ENCODE assay signal across 1 cellular context in the genomic region with DNA sequence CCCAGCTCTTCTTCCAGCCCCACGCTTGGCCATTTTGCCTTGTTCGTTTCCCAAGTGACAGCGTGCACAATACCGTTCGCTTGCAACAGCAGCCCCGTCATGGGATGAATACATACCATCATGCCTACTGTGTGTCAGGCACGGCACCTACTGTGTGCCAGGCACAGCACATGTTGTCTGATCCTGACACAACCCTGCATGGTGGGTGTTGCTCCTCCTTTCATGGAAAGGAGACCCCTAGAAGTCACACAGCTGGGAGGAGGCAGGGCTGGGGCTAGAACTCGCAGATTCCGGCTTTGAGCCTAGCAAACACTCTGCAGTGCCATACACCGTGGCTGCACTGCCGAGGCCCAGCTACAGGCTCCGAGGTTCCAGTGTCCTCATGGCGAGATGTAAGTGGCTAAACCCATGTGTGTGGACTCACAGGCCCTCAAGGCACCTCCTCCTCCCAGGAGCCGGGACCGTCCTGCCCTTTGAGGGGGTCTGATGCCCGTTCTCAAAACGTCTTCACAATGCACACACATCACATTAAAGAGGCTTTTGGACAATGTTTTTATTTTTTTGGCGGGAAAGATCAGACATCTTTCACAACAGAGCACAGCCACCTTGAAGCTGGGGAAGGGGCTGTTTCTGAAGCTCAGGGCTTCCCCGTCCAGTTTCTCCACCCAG.
TF ChIP-seq lines count a peak whose summit lies in the region.

No MANE protein-coding gene starts in this region.

TF ChIP-seq in HepG2, 621 proteins besides CTCF, POLR2A, EP300 and RAD21 (continued from another document and continues in another):
- TF ChIP-seq PAWR (CRISPR knock-in tag; IDR thresholded peaks at IDR 0.05; ENCODE audit: borderline replicate concordance) (no peak), NR3C1 (CRISPR knock-in tag; IDR thresholded peaks at IDR 0.05) (no peak), ASH2L (IDR thresholded peaks at IDR 0.05; ENCODE audit: insufficient read length, low read depth, low read length) (no peak), ZNF556 (CRISPR knock-in tag; IDR thresholded peaks at IDR 0.05; ENCODE audit: borderline replicate concordance) (peak; percentile 84; the same call in 1 of the 2 replicates), NBN (conservative IDR thresholded peaks at IDR 0.05) (no peak), ZNF530 (CRISPR knock-in tag; IDR thresholded peaks at IDR 0.05; ENCODE audit: low read depth) (no peak), ZNF768 (CRISPR knock-in tag; IDR thresholded peaks at IDR 0.05) (peak; percentile 77; the same call in 1 of the 2 replicates), RARG (CRISPR knock-in tag; IDR thresholded peaks at IDR 0.05; ENCODE audit: low read depth) (no peak), ZKSCAN1 (IDR thresholded peaks at IDR 0.05; ENCODE audit: low read length) (peak; percentile 100), BORCS8-MEF2B (CRISPR knock-in tag; IDR thresholded peaks at IDR 0.05) (peak; percentile 94), KLF16 (CRISPR knock-in tag; IDR thresholded peaks at IDR 0.05) (peak in 1 of 2 experiments; percentile 63; a peak in 1 of 4 replicates), YEATS2 (CRISPR knock-in tag; IDR thresholded peaks at IDR 0.05; ENCODE audit: borderline replicate concordance) (0 out of 2 replicates have a peak, but pooled peaks have one; percentile 6), SCMH1 (CRISPR knock-in tag; IDR thresholded peaks at IDR 0.05; ENCODE audit: borderline replicate concordance) (no peak), FLYWCH1 (CRISPR knock-in tag; IDR thresholded peaks at IDR 0.05) (no peak), SOX13 (IDR thresholded peaks at IDR 0.05) (peak; percentile 4; the same call in 1 of the 2 replicates), SOX13 (CRISPR knock-in tag; conservative IDR thresholded peaks at IDR 0.05 in 1 of 2, IDR thresholded peaks at IDR 0.05 in 1 of 2) (no peak; a peak in 1 of 4 replicates), HIVEP1 (CRISPR knock-in tag; IDR thresholded peaks at IDR 0.05) (peak; percentile 65; the same call in 1 of the 2 replicates), HNRNPL (IDR thresholded peaks at IDR 0.05; ENCODE audit: low read depth, low read length) (0 out of 2 replicates have a peak, but pooled peaks have one; percentile 49), ZNF619 (CRISPR knock-in tag; IDR thresholded peaks at IDR 0.05) (peak; percentile 74; the same call in 1 of the 2 replicates), PHB2 (IDR thresholded peaks at IDR 0.05; ENCODE audit: partially characterized antibody) (no peak), ZNF253 (CRISPR knock-in tag; IDR thresholded peaks at IDR 0.05; ENCODE audit: borderline replicate concordance) (no peak), HMGA1 (CRISPR knock-in tag; conservative IDR thresholded peaks at IDR 0.05) (no peak), ESRRA (CRISPR knock-in tag; IDR thresholded peaks at IDR 0.05; ENCODE audit: low read depth) (no peak), ATAD3A (CRISPR knock-in tag; IDR thresholded peaks at IDR 0.05) (no peak), ZNF552 (CRISPR knock-in tag; IDR thresholded peaks at IDR 0.05; ENCODE audit: borderline replicate concordance) (no peak), SALL2 (CRISPR knock-in tag; IDR thresholded peaks at IDR 0.05) (0 out of 2 replicates have a peak, but pooled peaks have one; percentile 13), ZSCAN20 (CRISPR knock-in tag; IDR thresholded peaks at IDR 0.05; ENCODE audit: borderline replicate concordance) (no peak), ZNF225 (CRISPR knock-in tag; IDR thresholded peaks at IDR 0.05) (peak; percentile 93; the same call in 1 of the 2 replicates), WIZ (CRISPR knock-in tag; IDR thresholded peaks at IDR 0.05) (peak; percentile 30; the same call in 1 of the 2 replicates), SYNCRIP (IDR thresholded peaks at IDR 0.05; ENCODE audit: insufficient read depth, low read depth, low read length) (no peak), TCF7L2 (IDR thresholded peaks at IDR 0.05; ENCODE audit: low read depth, low read length) (no peak), SRY (CRISPR knock-in tag; IDR thresholded peaks at IDR 0.05) (0 out of 2 replicates have a peak, but pooled peaks have one; percentile 40)
- TF ChIP-seq, protein P1, sequence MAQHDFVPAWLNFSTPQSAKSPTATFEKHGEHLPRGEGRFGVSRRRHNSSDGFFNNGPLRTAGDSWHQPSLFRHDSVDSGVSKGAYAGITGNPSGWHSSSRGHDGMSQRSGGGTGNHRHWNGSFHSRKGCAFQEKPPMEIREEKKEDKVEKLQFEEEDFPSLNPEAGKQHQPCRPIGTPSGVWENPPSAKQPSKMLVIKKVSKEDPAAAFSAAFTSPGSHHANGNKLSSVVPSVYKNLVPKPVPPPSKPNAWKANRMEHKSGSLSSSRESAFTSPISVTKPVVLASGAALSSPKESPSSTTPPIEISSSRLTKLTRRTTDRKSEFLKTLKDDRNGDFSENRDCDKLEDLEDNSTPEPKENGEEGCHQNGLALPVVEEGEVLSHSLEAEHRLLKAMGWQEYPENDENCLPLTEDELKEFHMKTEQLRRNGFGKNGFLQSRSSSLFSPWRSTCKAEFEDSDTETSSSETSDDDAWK (CRISPR knock-in tag; IDR thresholded peaks at IDR 0.05): no peak
- TF ChIP-seq, protein P2, sequence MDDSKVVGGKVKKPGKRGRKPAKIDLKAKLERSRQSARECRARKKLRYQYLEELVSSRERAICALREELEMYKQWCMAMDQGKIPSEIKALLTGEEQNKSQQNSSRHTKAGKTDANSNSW (CRISPR knock-in tag; IDR thresholded peaks at IDR 0.05; ENCODE audit: borderline replicate concordance): no peak
- TF ChIP-seq, protein P3, sequence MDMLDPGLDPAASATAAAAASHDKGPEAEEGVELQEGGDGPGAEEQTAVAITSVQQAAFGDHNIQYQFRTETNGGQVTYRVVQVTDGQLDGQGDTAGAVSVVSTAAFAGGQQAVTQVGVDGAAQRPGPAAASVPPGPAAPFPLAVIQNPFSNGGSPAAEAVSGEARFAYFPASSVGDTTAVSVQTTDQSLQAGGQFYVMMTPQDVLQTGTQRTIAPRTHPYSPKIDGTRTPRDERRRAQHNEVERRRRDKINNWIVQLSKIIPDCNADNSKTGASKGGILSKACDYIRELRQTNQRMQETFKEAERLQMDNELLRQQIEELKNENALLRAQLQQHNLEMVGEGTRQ (IDR thresholded peaks at IDR 0.05; ENCODE audit: low read depth, low read length): no peak
- TF ChIP-seq, protein P3 (CRISPR knock-in tag; IDR thresholded peaks at IDR 0.05; ENCODE audit: borderline replicate concordance): no peak
- TF ChIP-seq, protein P4, sequence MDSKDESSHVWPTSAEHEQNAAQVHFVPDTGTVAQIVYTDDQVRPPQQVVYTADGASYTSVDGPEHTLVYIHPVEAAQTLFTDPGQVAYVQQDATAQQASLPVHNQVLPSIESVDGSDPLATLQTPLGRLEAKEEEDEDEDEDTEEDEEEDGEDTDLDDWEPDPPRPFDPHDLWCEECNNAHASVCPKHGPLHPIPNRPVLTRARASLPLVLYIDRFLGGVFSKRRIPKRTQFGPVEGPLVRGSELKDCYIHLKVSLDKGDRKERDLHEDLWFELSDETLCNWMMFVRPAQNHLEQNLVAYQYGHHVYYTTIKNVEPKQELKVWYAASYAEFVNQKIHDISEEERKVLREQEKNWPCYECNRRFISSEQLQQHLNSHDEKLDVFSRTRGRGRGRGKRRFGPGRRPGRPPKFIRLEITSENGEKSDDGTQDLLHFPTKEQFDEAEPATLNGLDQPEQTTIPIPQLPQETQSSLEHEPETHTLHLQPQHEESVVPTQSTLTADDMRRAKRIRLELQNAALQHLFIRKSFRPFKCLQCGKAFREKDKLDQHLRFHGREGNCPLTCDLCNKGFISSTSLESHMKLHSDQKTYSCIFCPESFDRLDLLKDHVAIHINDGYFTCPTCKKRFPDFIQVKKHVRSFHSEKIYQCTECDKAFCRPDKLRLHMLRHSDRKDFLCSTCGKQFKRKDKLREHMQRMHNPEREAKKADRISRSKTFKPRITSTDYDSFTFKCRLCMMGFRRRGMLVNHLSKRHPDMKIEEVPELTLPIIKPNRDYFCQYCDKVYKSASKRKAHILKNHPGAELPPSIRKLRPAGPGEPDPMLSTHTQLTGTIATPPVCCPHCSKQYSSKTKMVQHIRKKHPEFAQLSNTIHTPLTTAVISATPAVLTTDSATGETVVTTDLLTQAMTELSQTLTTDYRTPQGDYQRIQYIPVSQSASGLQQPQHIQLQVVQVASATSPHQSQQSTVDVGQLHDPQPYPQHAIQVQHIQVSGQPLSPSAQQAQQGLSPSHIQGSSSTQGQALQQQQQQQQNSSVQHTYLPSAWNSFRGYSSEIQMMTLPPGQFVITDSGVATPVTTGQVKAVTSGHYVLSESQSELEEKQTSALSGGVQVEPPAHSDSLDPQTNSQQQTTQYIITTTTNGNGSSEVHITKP (CRISPR knock-in tag; IDR thresholded peaks at IDR 0.05; ENCODE audit: low read depth): no peak
- TF ChIP-seq, protein P5, sequence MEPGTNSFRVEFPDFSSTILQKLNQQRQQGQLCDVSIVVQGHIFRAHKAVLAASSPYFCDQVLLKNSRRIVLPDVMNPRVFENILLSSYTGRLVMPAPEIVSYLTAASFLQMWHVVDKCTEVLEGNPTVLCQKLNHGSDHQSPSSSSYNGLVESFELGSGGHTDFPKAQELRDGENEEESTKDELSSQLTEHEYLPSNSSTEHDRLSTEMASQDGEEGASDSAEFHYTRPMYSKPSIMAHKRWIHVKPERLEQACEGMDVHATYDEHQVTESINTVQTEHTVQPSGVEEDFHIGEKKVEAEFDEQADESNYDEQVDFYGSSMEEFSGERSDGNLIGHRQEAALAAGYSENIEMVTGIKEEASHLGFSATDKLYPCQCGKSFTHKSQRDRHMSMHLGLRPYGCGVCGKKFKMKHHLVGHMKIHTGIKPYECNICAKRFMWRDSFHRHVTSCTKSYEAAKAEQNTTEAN (CRISPR knock-in tag; conservative IDR thresholded peaks at IDR 0.05): no peak
- TF ChIP-seq, protein P6, sequence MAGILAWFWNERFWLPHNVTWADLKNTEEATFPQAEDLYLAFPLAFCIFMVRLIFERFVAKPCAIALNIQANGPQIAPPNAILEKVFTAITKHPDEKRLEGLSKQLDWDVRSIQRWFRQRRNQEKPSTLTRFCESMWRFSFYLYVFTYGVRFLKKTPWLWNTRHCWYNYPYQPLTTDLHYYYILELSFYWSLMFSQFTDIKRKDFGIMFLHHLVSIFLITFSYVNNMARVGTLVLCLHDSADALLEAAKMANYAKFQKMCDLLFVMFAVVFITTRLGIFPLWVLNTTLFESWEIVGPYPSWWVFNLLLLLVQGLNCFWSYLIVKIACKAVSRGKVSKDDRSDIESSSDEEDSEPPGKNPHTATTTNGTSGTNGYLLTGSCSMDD (CRISPR knock-in tag; IDR thresholded peaks at IDR 0.05): no peak
- TF ChIP-seq, protein P7, sequence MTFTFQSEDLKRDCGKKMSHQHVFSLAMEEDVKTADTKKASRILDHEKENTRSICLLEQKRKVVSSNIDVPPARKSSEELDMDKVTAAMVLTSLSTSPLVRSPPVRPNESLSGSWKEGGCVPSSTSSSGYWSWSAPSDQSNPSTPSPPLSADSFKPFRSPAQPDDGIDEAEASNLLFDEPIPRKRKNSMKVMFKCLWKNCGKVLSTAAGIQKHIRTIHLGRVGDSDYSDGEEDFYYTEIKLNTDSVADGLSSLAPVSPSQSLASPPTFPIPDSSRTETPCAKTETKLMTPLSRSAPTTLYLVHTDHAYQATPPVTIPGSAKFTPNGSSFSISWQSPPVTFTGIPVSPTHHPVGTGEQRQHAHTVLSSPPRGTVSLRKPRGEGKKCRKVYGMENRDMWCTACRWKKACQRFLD (CRISPR knock-in tag; IDR thresholded peaks at IDR 0.05; ENCODE audit: borderline replicate concordance): no peak
- TF ChIP-seq, protein P8, sequence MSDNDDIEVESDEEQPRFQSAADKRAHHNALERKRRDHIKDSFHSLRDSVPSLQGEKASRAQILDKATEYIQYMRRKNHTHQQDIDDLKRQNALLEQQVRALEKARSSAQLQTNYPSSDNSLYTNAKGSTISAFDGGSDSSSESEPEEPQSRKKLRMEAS (IDR thresholded peaks at IDR 0.05): no peak
- TF ChIP-seq, protein P9, sequence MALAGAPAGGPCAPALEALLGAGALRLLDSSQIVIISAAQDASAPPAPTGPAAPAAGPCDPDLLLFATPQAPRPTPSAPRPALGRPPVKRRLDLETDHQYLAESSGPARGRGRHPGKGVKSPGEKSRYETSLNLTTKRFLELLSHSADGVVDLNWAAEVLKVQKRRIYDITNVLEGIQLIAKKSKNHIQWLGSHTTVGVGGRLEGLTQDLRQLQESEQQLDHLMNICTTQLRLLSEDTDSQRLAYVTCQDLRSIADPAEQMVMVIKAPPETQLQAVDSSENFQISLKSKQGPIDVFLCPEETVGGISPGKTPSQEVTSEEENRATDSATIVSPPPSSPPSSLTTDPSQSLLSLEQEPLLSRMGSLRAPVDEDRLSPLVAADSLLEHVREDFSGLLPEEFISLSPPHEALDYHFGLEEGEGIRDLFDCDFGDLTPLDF (CRISPR knock-in tag; IDR thresholded peaks at IDR 0.05): no peak
- TF ChIP-seq, protein P10, sequence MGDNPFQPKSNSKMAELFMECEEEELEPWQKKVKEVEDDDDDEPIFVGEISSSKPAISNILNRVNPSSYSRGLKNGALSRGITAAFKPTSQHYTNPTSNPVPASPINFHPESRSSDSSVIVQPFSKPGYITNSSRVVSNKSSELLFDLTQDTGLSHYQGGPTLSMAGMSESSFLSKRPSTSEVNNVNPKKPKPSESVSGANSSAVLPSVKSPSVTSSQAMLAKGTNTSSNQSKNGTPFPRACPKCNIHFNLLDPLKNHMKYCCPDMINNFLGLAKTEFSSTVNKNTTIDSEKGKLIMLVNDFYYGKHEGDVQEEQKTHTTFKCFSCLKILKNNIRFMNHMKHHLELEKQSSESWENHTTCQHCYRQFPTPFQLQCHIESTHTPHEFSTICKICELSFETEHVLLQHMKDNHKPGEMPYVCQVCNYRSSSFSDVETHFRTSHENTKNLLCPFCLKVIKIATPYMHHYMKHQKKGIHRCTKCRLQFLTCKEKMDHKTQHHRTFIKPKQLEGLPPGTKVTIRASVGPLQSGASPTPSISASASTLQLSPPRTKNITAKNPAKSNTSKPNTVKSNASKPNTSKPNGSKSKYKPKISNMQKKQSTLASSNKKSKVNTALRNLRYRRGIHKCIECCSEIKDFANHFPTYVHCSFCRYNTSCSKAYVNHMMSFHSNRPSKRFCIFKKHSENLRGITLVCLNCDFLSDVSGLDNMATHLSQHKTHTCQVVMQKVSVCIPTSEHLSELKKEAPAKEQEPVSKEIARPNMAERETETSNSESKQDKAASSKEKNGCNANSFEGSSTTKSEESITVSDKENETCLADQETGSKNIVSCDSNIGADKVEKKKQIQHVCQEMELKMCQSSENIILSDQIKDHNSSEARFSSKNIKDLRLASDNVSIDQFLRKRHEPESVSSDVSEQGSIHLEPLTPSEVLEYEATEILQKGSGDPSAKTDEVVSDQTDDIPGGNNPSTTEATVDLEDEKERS (CRISPR knock-in tag; IDR thresholded peaks at IDR 0.05): no peak
